In genomic region chr9:94156549-94157407, GRCh38 we compare ENCODE assay signal across 1 cellular context.
A peak's percentile ranks its signal among the peaks of the same experiment; 100 is the strongest.
TF ChIP-seq lines count a peak whose summit lies in the region.

No MANE protein-coding gene starts in this region.

TF ChIP-seq in K562, 482 proteins besides CTCF, POLR2A, EP300 and RAD21 (continued from another document and continues in another):
- TF ChIP-seq CREB3 (tag; conservative IDR thresholded peaks at IDR 0.05; ENCODE audit: low read depth): peak; percentile 65
- TF ChIP-seq PATZ1 (CRISPR knock-in tag; IDR thresholded peaks at IDR 0.05; ENCODE audit: borderline replicate concordance): no peak
- TF ChIP-seq JUN (IDR thresholded peaks at IDR 0.05; ENCODE audit: borderline replicate concordance, low read depth, low read length): peak; percentile 4; the same call in 1 of the 2 replicates
- TF ChIP-seq JUN (CRISPR knock-in tag; IDR thresholded peaks at IDR 0.05; ENCODE audit: borderline replicate concordance): no peak
- TF ChIP-seq ZNF778 (CRISPR knock-in tag; IDR thresholded peaks at IDR 0.05): no peak
- peak in 1 of 2 experiments; percentile 56; a peak in 2 of 4 replicates for TF ChIP-seq TRIM24 (IDR thresholded peaks at IDR 0.05)
- TF ChIP-seq ZZZ3 (IDR thresholded peaks at IDR 0.05): no peak
- TF ChIP-seq ZNF707 (CRISPR knock-in tag; conservative IDR thresholded peaks at IDR 0.05): no peak
- no peak for TF ChIP-seq FOXP1 (CRISPR knock-in tag; IDR thresholded peaks at IDR 0.05)
- TF ChIP-seq CLOCK (CRISPR knock-in tag; IDR thresholded peaks at IDR 0.05; ENCODE audit: borderline replicate concordance): no peak
- peak; percentile 73 for TF ChIP-seq GABPA (tag; conservative IDR thresholded peaks at IDR 0.05; ENCODE audit: low read depth)
- peak; percentile 51; the same call in 1 of the 2 replicates for TF ChIP-seq ATF7 (IDR thresholded peaks at IDR 0.05)
- TF ChIP-seq ZNF232 (CRISPR knock-in tag; IDR thresholded peaks at IDR 0.05): no peak
- no peak for TF ChIP-seq ZNF347 (CRISPR knock-in tag; IDR thresholded peaks at IDR 0.05; ENCODE audit: low read depth)
- no peak for TF ChIP-seq PRMT5 (CRISPR knock-in tag; IDR thresholded peaks at IDR 0.05)
- TF ChIP-seq NR1H2 (CRISPR knock-in tag; IDR thresholded peaks at IDR 0.05): no peak
- TF ChIP-seq TOE1 (IDR thresholded peaks at IDR 0.05; ENCODE audit: borderline replicate concordance): no peak
- TF ChIP-seq TOE1 (CRISPR knock-in tag; IDR thresholded peaks at IDR 0.05; ENCODE audit: borderline replicate concordance, low read depth): no peak
- TF ChIP-seq ASH1L (IDR thresholded peaks at IDR 0.05; ENCODE audit: borderline replicate concordance, low read depth, partially characterized antibody): peak; percentile 34
- no peak for TF ChIP-seq CEBPG (CRISPR knock-in tag; IDR thresholded peaks at IDR 0.05)
- no peak for TF ChIP-seq CEBPG (tag; conservative IDR thresholded peaks at IDR 0.05 in 1 of 2, IDR thresholded peaks at IDR 0.05 in 1 of 2)
- TF ChIP-seq NFIC (IDR thresholded peaks at IDR 0.05): peak; percentile 99
- TF ChIP-seq CREB3L1 (IDR thresholded peaks at IDR 0.05; ENCODE audit: borderline replicate concordance, low read depth): 0 out of 2 replicates have a peak, but pooled peaks have one; percentile 41
- TF ChIP-seq HMGN3 (IDR thresholded peaks at IDR 0.05; ENCODE audit: borderline replicate concordance, extremely low read depth, insufficient read length, low read depth, low read length): no peak
- no peak for TF ChIP-seq FIP1L1 (IDR thresholded peaks at IDR 0.05; ENCODE audit: low read depth, low read length, poor library complexity, severe bottlenecking)
- peak; percentile 28; the same call in 1 of the 2 replicates for TF ChIP-seq ZNF239 (CRISPR knock-in tag; IDR thresholded peaks at IDR 0.05)
- TF ChIP-seq RHOXF2B (CRISPR knock-in tag; conservative IDR thresholded peaks at IDR 0.05): no peak
- TF ChIP-seq SMAD4 (CRISPR knock-in tag; conservative IDR thresholded peaks at IDR 0.05): peak; percentile 51; the same call in 1 of the 2 replicates
- TF ChIP-seq NONO (IDR thresholded peaks at IDR 0.05; ENCODE audit: low read depth in 2 of 2, low read length in 1 of 2): 0 out of 4 replicates have a peak, but pooled peaks of 1 of the 2 experiments have one; percentile 43
- TF ChIP-seq PML (IDR thresholded peaks at IDR 0.05; ENCODE audit: low read length): 0 out of 2 replicates have a peak, but pooled peaks have one; percentile 40
- peak in 1 of 3 experiments; percentile 90; a peak in 2 of 6 replicates for TF ChIP-seq ZBTB11 (CRISPR knock-in tag; IDR thresholded peaks at IDR 0.05)
- TF ChIP-seq MAZ (CRISPR knock-in tag; conservative IDR thresholded peaks at IDR 0.05 in 1 of 2, IDR thresholded peaks at IDR 0.05 in 1 of 2): peak in 1 of 2 experiments; percentile 20; a peak in 1 of 4 replicates
- TF ChIP-seq MAFK (IDR thresholded peaks at IDR 0.05; ENCODE audit: low read length): peak; percentile 66
- no peak for TF ChIP-seq PPARD (CRISPR knock-in tag; IDR thresholded peaks at IDR 0.05)
- TF ChIP-seq SP2 (IDR thresholded peaks at IDR 0.05; ENCODE audit: extremely low read depth, low read depth, low read length, poor library complexity, severe bottlenecking): no peak
- TF ChIP-seq EHMT2 (IDR thresholded peaks at IDR 0.05): peak; percentile 77
- TF ChIP-seq HDGF (IDR thresholded peaks at IDR 0.05): peak; percentile 50; the same call in 1 of the 2 replicates
- TF ChIP-seq ZBTB17 (CRISPR knock-in tag; IDR thresholded peaks at IDR 0.05): no peak
- TF ChIP-seq BHLHE40 (IDR thresholded peaks at IDR 0.05; ENCODE audit: low read length): no peak
- peak in 1 of 2 experiments; percentile 76; a peak in 2 of 4 replicates for TF ChIP-seq ETV6 (IDR thresholded peaks at IDR 0.05; ENCODE audit: borderline replicate concordance in 1 of 2, low read depth in 2 of 2, low read length in 1 of 2)
- TF ChIP-seq ETV6 (CRISPR knock-in tag; IDR thresholded peaks at IDR 0.05; ENCODE audit: borderline replicate concordance): no peak
- TF ChIP-seq JUNB (CRISPR knock-in tag; conservative IDR thresholded peaks at IDR 0.05): no peak
- peak; percentile 32; the same call in 1 of the 2 replicates for TF ChIP-seq EP400 (IDR thresholded peaks at IDR 0.05)
- peak; percentile 23; the same call in 1 of the 2 replicates for TF ChIP-seq ZNF175 (CRISPR knock-in tag; IDR thresholded peaks at IDR 0.05; ENCODE audit: low read depth)
- peak; percentile 15; the same call in 1 of the 2 replicates for TF ChIP-seq E2F3 (CRISPR knock-in tag; IDR thresholded peaks at IDR 0.05)
- 0 out of 2 replicates have a peak, but pooled peaks have one; percentile 8 for TF ChIP-seq CUX1 (CRISPR knock-in tag; IDR thresholded peaks at IDR 0.05)
- TF ChIP-seq HMG20A (CRISPR knock-in tag; conservative IDR thresholded peaks at IDR 0.05): no peak
- TF ChIP-seq E4F1 (CRISPR knock-in tag; IDR thresholded peaks at IDR 0.05; ENCODE audit: borderline replicate concordance): no peak
- TF ChIP-seq FOXK2 (conservative IDR thresholded peaks at IDR 0.05 in 1 of 2, IDR thresholded peaks at IDR 0.05 in 1 of 2; ENCODE audit: low read depth in 2 of 2): peak; percentile 41 to 45; a peak in 1 of 4 replicates
